In genomic region chr2:238083919-238084318, GRCh38 we compare ENCODE assay signal across 27 cellular contexts. TPM values are rescaled to one million over a fixed set of nuclear protein-coding genes. Genes with fewer than 3 reads are reported as not detected.
"Had no signal": no experiment of that assay in that cellular context is flagged by ENCODE, and none has a peak within 500 bp of the region (broad histone marks: within the 10 kb centered on the region; RNA-seq: fewer than 3 reads in every experiment).

No MANE protein-coding gene starts in this region.

- H3K4me3 ChIP-seq: heart right ventricle, lower lobe of right lung, pancreas, sigmoid colon, testis, tibial artery, vagina had no signal

- ATAC-seq: esophagus mucosa; heart right ventricle; left colon; left ventricle myocardium superior; lower lobe of right lung; natural killer cell; pancreas; stimulated activated effector memory CD8-positive, alpha-beta T cell treated with anti-CD3 and anti-CD28 coated beads, Interleukin-12 subunit alpha, Interleukin-12 subunit beta, amount 100 ng/mL, for 72 hours had no signal

- H3K4me1 ChIP-seq: lower lobe of right lung, testis, tibial artery, vagina had no signal

- H3K27ac ChIP-seq: epithelial cell of prostate, heart right ventricle, lower lobe of right lung, pancreas, sigmoid colon, testis, tibial artery, vagina had no signal

- H3K9me3 ChIP-seq: lower lobe of right lung, pancreas, sigmoid colon, testis, tibial artery, vagina had no signal

- H3K27me3 ChIP-seq: heart right ventricle, pancreas, sigmoid colon, testis, tibial artery, vagina had no signal

- DNase-seq: effector CD8-positive, alpha-beta T cell; endodermal cell; foreskin melanocyte; glutamatergic neuron; heart right ventricle; hippocampal formation; left colon; left ventricle myocardium superior; lower lobe of right lung; natural killer cell; occipital lobe; sigmoid colon; stimulated activated CD4-positive, alpha-beta T cell treated with anti-CD3 and anti-CD28 coated beads, Interleukin-2, amount 100 ng/mL, for 24 hours; stimulated activated CD4-positive, alpha-beta T cell treated with anti-CD3 and anti-CD28 coated beads, Interleukin-4, amount 100 ng/mL, for 24 hours; stimulated activated naive CD4-positive, alpha-beta T cell treated with Interleukin-2 at 50 U/mL for 16 hours; substantia nigra; testis; tibial artery had no signal

RNA-seq across cellular contexts. Expression of gene ESPNL, which starts 16.2 kb away (rescaled TPM):
- total RNA-seq: left ventricle myocardium superior, natural killer cell had no signal

RNA-seq across cellular contexts. Expression of gene KLHL30, which starts 54.5 kb away (rescaled TPM):
- total RNA-seq: cerebellum, endodermal cell, mononuclear cell, natural killer cell, pulmonary artery endothelial cell had no signal
- polyA plus RNA-seq: neural cell had no signal
